Comparison of ENCODE assay signal across 20 cellular contexts in genomic region chr5:155274484-155274883, GRCh38.
A peak's percentile ranks its signal among the peaks of the same experiment; 100 is the strongest.
DNase-seq lines count a peak whose midpoint lies in the region; ATAC-seq, FAIRE-seq and TF ChIP-seq lines count a peak whose summit lies in the region.
"Had no signal": no experiment of that assay in that cellular context is flagged by ENCODE, and none has a peak within 500 bp of the region (broad histone marks: within the 10 kb centered on the region; RNA-seq: fewer than 3 reads in every experiment).

No MANE protein-coding gene starts in this region.

- no TSS peak for BruUV-seq in HepG2 (replicated peaks; lab: Mats Ljungman, UMichigan)

- H3K9me3 ChIP-seq in right lobe of liver: no peaks in the 10 kb centered on the region
- H3K9me3 ChIP-seq in HepG2 (ENCODE audit: low read length): no peaks in the 10 kb centered on the region
- H3K9me3 ChIP-seq in transverse colon: no peaks in the 10 kb centered on the region
- H3K9me3 ChIP-seq: Caco-2 had no signal

- H3K4me1 ChIP-seq in right lobe of liver (peaks cover 0 to 6% (median 0%) of the 10 kb centered on the region in 4 donors), HepG2 (ENCODE audit: insufficient read depth, low read length) (no peaks in the 10 kb centered on the region), transverse colon (no peaks in the 10 kb centered on the region)
- H3K4me1 ChIP-seq: Caco-2 had no signal

- no peak overlapping the region for H2AFZ ChIP-seq in HepG2 (ENCODE audit: low read length)

- no peak overlapping the region for H3K4me3 ChIP-seq in right lobe of liver
- H3K4me3 ChIP-seq in HepG2 (replicated peaks in 1 of 3; ENCODE audit: insufficient read depth in 1 of 3, low read depth in 2 of 3, low read length in 3 of 3): no peak overlapping the region
- H3K4me3 ChIP-seq in transverse colon: no peak overlapping the region
- H3K4me3 ChIP-seq: K562 had no signal

- intact Hi-C loops in right lobe of liver (cut with DNase I): no loop called here
- intact Hi-C loops in HepG2 (cut with micrococcal nuclease; ENCODE audit: unreplicated experiment): no loop called here
- intact Hi-C loops in transverse colon (cut with DNase I; ENCODE audit: low total_unique reads): no loop called here

- no peak for FAIRE-seq in HepG2 (lab: Jason Lieb, UNC)
- FAIRE-seq: A204.1, H54, HTR-8/SVneo, K562 had no signal

- no peak overlapping the region for H3K4me2 ChIP-seq in HepG2 (ENCODE audit: low read depth, low read length)

- H3K27me3 ChIP-seq in right lobe of liver (no peaks in the 10 kb centered on the region), HepG2 (ENCODE audit: control insufficient read depth in 1 of 2, insufficient read depth in 2 of 2, low read length in 2 of 2) (no peaks in the 10 kb centered on the region), transverse colon (no peaks in the 10 kb centered on the region)

- no peaks in the 10 kb centered on the region for H3K79me2 ChIP-seq in HepG2 (ENCODE audit: insufficient read depth, low read length)

- 2% methylated on average over 4 of the region's 5 CpGs for WGBS in right lobe of liver (ENCODE audit: insufficient coverage, low coverage, low lambda C conversion rate, missing lambda C conversion rate)
- 3% methylated on average over 5 of the region's 5 CpGs for WGBS in HepG2 (ENCODE audit: low lambda C conversion rate)
- WGBS in transverse colon (ENCODE audit: low coverage in 1 of 2), 2 donors: 25 to 28% methylated on average over 3 to 5 of the region's 5 CpGs

- CTCF ChIA-PET in HepG2 (lab: Yijun Ruan, JAX; ENCODE audit: low intra/inter-chr PET ratio, low total read pairs): no interaction called here

- H4K20me1 ChIP-seq in HepG2 (ENCODE audit: insufficient read depth, low read length): no peaks in the 10 kb centered on the region

- TF ChIP-seq CTCF in right lobe of liver (IDR thresholded peaks at IDR 0.05) (no peak), HepG2 (CRISPR knock-in tag; IDR thresholded peaks at IDR 0.05) (no peak), transverse colon (IDR thresholded peaks at IDR 0.05) (no peak)

- in situ Hi-C loops in HepG2 (cut with HindIII; ENCODE audit: extremely low pct_ligation_motif_present, low pct_unique_long_range_greater_than_20kb) (no loop called here), transverse colon (cut with MboI; ENCODE audit: low pct_ligation_motif_present in 1 of 4, low pct_unique_long_range_greater_than_20kb in 1 of 4, low sequenced_read_pairs in 3 of 4) (no loop called here)

- H3K36me3 ChIP-seq in right lobe of liver (no peaks in the 10 kb centered on the region), HepG2 (replicated peaks in 1 of 2; ENCODE audit: control insufficient read depth in 1 of 2, insufficient read depth in 2 of 2, low read length in 2 of 2) (no peaks in the 10 kb centered on the region), transverse colon (no peaks in the 10 kb centered on the region)

- TF ChIP-seq POLR2A in right lobe of liver (IDR thresholded peaks at IDR 0.05) (no peak), HepG2 (IDR thresholded peaks at IDR 0.05; ENCODE audit: insufficient read depth in 1 of 2, low read depth in 2 of 2, low read length in 2 of 2) (no peak), transverse colon (IDR thresholded peaks at IDR 0.05) (no peak)

- DNase-seq in right lobe of liver (peak in 1 of 3 donors; percentile 20), HepG2 (ENCODE audit: low spot score) (no peak), UCSD-AML1 (lab: John Stamatoyannopoulos, UW; ENCODE audit: unreplicated experiment) (peak; percentile 11), iPS-NIHi7 (ENCODE audit: extremely low spot score) (peak; percentile 26), transverse colon (no peak)
- DNase-seq: Caco-2, DMS53, NCI-H1417 treated with DMSO at 0.1 percent for 48 hours, NCI-H2029 treated with DMSO at 0.1 percent for 48 hours, NCI-H510A treated with DMSO at 0.1 percent for 48 hours, SIG-M5 had no signal

- TF ChIP-seq RAD21 in HepG2 (CRISPR knock-in tag; IDR thresholded peaks at IDR 0.05): no peak

- TF ChIP-seq EP300 in HepG2 (IDR thresholded peaks at IDR 0.05; ENCODE audit: low read depth in 2 of 2, low read length in 2 of 2): no peak
- no peak for TF ChIP-seq EP300 in HepG2 (CRISPR knock-in tag; IDR thresholded peaks at IDR 0.05; ENCODE audit: borderline replicate concordance)
- TF ChIP-seq EP300 in transverse colon (IDR thresholded peaks at IDR 0.05; ENCODE audit: low read depth): no peak

- no peak overlapping the region for H3K9ac ChIP-seq in HepG2 (ENCODE audit: insufficient read depth, low read depth, low read length)

- POLR2A ChIA-PET in HepG2 (lab: Yijun Ruan, JAX): no interaction called here

- no peak overlapping the region for H3K27ac ChIP-seq in right lobe of liver
- no peak overlapping the region for H3K27ac ChIP-seq in HepG2 (ENCODE audit: extremely low read length, insufficient read depth, low read length)
- H3K27ac ChIP-seq in transverse colon: no peak overlapping the region
- H3K27ac ChIP-seq: C4-2B, HL-60 had no signal

- peak; percentile 55 to 94 (median 76) for ATAC-seq in right lobe of liver
- no peak for ATAC-seq in HepG2
- no peak for ATAC-seq in GM19351 (IDR thresholded peaks at IDR 0.05; ENCODE audit: unreplicated experiment)
- ATAC-seq in HG03159 (IDR thresholded peaks at IDR 0.05; ENCODE audit: unreplicated experiment): no peak
- no peak for ATAC-seq in HG03442 (IDR thresholded peaks at IDR 0.05; ENCODE audit: unreplicated experiment)
- ATAC-seq: K562 had no signal

TF ChIP-seq in HepG2, 621 proteins besides CTCF, POLR2A, EP300 and RAD21:
- TF ChIP-seq, protein P1, sequence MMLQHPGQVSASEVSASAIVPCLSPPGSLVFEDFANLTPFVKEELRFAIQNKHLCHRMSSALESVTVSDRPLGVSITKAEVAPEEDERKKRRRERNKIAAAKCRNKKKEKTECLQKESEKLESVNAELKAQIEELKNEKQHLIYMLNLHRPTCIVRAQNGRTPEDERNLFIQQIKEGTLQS (CRISPR knock-in tag; IDR thresholded peaks at IDR 0.05): no peak
- TF ChIP-seq, protein P2, sequence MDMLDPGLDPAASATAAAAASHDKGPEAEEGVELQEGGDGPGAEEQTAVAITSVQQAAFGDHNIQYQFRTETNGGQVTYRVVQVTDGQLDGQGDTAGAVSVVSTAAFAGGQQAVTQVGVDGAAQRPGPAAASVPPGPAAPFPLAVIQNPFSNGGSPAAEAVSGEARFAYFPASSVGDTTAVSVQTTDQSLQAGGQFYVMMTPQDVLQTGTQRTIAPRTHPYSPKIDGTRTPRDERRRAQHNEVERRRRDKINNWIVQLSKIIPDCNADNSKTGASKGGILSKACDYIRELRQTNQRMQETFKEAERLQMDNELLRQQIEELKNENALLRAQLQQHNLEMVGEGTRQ (IDR thresholded peaks at IDR 0.05; ENCODE audit: low read depth, low read length): no peak
- TF ChIP-seq, protein P2 (CRISPR knock-in tag; IDR thresholded peaks at IDR 0.05; ENCODE audit: borderline replicate concordance): no peak
- TF ChIP-seq HCFC1 (IDR thresholded peaks at IDR 0.05; ENCODE audit: low read depth, low read length) (no peak), HNRNPUL1 (IDR thresholded peaks at IDR 0.05; ENCODE audit: low read depth, low read length) (no peak), HNRNPL (IDR thresholded peaks at IDR 0.05; ENCODE audit: low read depth, low read length) (no peak), NFRKB (IDR thresholded peaks at IDR 0.05) (no peak), ZNF180 (CRISPR knock-in tag; IDR thresholded peaks at IDR 0.05; ENCODE audit: borderline replicate concordance, low read depth) (no peak), TRAFD1 (CRISPR knock-in tag; IDR thresholded peaks at IDR 0.05; ENCODE audit: borderline replicate concordance) (no peak)
- TF ChIP-seq, protein P3, sequence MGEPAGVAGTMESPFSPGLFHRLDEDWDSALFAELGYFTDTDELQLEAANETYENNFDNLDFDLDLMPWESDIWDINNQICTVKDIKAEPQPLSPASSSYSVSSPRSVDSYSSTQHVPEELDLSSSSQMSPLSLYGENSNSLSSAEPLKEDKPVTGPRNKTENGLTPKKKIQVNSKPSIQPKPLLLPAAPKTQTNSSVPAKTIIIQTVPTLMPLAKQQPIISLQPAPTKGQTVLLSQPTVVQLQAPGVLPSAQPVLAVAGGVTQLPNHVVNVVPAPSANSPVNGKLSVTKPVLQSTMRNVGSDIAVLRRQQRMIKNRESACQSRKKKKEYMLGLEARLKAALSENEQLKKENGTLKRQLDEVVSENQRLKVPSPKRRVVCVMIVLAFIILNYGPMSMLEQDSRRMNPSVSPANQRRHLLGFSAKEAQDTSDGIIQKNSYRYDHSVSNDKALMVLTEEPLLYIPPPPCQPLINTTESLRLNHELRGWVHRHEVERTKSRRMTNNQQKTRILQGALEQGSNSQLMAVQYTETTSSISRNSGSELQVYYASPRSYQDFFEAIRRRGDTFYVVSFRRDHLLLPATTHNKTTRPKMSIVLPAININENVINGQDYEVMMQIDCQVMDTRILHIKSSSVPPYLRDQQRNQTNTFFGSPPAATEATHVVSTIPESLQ (CRISPR knock-in tag; conservative IDR thresholded peaks at IDR 0.05): no peak

Comparison
In these comparisons a context has a peak if more than half of its experiments do, and no peak if none do; other contexts are left out.
1. ATAC-seq: peak in right lobe of liver (4 of 4); none in HepG2 (single experiment), GM19351 (single experiment), HG03159 (single experiment) and HG03442 (single experiment).
2. DNase-seq: peak in UCSD-AML1 (single experiment) and iPS-NIHi7 (single experiment); none in HepG2 (single experiment) and transverse colon (single experiment).